8 cellular contexts compared by ENCODE assay signal in genomic region chr6:159252955-159253508, GRCh38.
DNase-seq lines count a peak whose midpoint lies in the region; ATAC-seq and TF ChIP-seq lines count a peak whose summit lies in the region.

No MANE protein-coding gene starts in this region.

- no peaks in the 10 kb centered on the region for H3K4me1 Mint-ChIP-seq in activated CD8-positive, alpha-beta T cell treated with anti-CD3 and anti-CD28 coated beads, Interleukin-2, amount 10 ng/mL, durations not matched to agents 7 days and 5 days (ENCODE audit: low read depth)

- 53% methylated on average over 10 of the region's 10 CpGs for WGBS in smooth muscle cell (ENCODE audit: low lambda C conversion rate)

- CTCF ChIA-PET in A673 (lab: Charles Lee): interaction anchor here (0.6 to 1.2 kb wide), 8 partner anchors 9 to 562 kb away, joined by 3 to 6 read pairs (median 4); no protein-coding TSS in a partner anchor
- CTCF ChIA-PET in activated CD8-positive, alpha-beta T cell treated with anti-CD3 and anti-CD28 coated beads, Interleukin-2, amount 10 ng/mL, durations not matched to agents 7 days and 5 days (lab: Charles Lee): interaction anchor here (0.6 to 1.7 kb wide), 29 partner anchors 8 to 593 kb away, joined by 3 to 9 read pairs (median 4); no protein-coding TSS in a partner anchor

- H3K4me1 ChIP-seq in A673 (ENCODE audit: insufficient read depth, low read length, poor library complexity, severe bottlenecking): peaks cover 5% of the 10 kb centered on the region
- H3K4me1 ChIP-seq in smooth muscle cell (ENCODE audit: low read depth): no peaks in the 10 kb centered on the region

- ATAC-seq in HG02870 (IDR thresholded peaks at IDR 0.05; ENCODE audit: unreplicated experiment): peak; percentile 79
- peak; percentile 61 for ATAC-seq in activated CD8-positive, alpha-beta T cell treated with anti-CD3 and anti-CD28 coated beads, Interleukin-2, amount 10 ng/mL, durations not matched to agents 7 days and 5 days

- H3K4me3 ChIP-seq in A673 (ENCODE audit: low read depth, low read length, poor library complexity, severe bottlenecking) (peak overlapping the region; percentile 17), smooth muscle cell (no peak overlapping the region)

- DNase-seq in A673 (ENCODE audit: low spot score): peak; percentile 79
- peak; percentile 8 for DNase-seq in NCI-H2029 treated with DMSO at 0.1 percent for 48 hours (lab: John Stamatoyannopoulos, UW)
- DNase-seq in activated CD8-positive, alpha-beta T cell treated with anti-CD3 and anti-CD28 coated beads, Interleukin-2, amount 10 ng/mL, durations not matched to agents 7 days and 5 days: peak; percentile 24
- peak; percentile 13 for DNase-seq in hepatic stellate cell (ENCODE audit: low spot score)
- no peak for DNase-seq in smooth muscle cell (lab: John Stamatoyannopoulos, UW; ENCODE audit: unreplicated experiment)
- no peak for DNase-seq in NCI-H1048 (lab: John Stamatoyannopoulos, UW)

- POLR2A ChIA-PET in A673 (lab: Charles Lee; ENCODE audit: low non-redundant PET): no interaction called here
- POLR2A ChIA-PET in activated CD8-positive, alpha-beta T cell treated with anti-CD3 and anti-CD28 coated beads, Interleukin-2, amount 10 ng/mL, durations not matched to agents 7 days and 5 days (lab: Charles Lee): interaction anchor here (0.5 kb wide), 1 partner anchor 49 kb away, joined by 3 read pairs; no protein-coding TSS in a partner anchor

- intact Hi-C loops in A673 (cut with micrococcal nuclease; ENCODE audit: unreplicated experiment): no loop called here

- H3K27ac ChIP-seq in A673 (ENCODE audit: low read depth, low read length, poor library complexity, severe bottlenecking): no peak overlapping the region
- no peak overlapping the region for H3K27ac ChIP-seq in smooth muscle cell (ENCODE audit: low read depth)

- peaks cover 6% of the 10 kb centered on the region for H3K27me3 Mint-ChIP-seq in activated CD8-positive, alpha-beta T cell treated with anti-CD3 and anti-CD28 coated beads, Interleukin-2, amount 10 ng/mL, durations not matched to agents 7 days and 5 days (ENCODE audit: low read depth)

- H3K9ac ChIP-seq in smooth muscle cell (ENCODE audit: low read depth): no peak overlapping the region

- H3K4me3 Mint-ChIP-seq in activated CD8-positive, alpha-beta T cell treated with anti-CD3 and anti-CD28 coated beads, Interleukin-2, amount 10 ng/mL, durations not matched to agents 7 days and 5 days: no peak overlapping the region

- no peak overlapping the region for H3K27ac Mint-ChIP-seq in activated CD8-positive, alpha-beta T cell treated with anti-CD3 and anti-CD28 coated beads, Interleukin-2, amount 10 ng/mL, durations not matched to agents 7 days and 5 days

- no peaks in the 10 kb centered on the region for H3K36me3 ChIP-seq in A673 (ENCODE audit: insufficient read depth, low read length, poor library complexity, severe bottlenecking)
- no peaks in the 10 kb centered on the region for H3K36me3 ChIP-seq in smooth muscle cell (ENCODE audit: low read depth)

- H3K27me3 ChIP-seq in A673 (replicated peaks; ENCODE audit: insufficient read depth, low read depth, low read length, poor library complexity) (no peaks in the 10 kb centered on the region), smooth muscle cell (ENCODE audit: low read depth) (no peaks in the 10 kb centered on the region)

- TF ChIP-seq CTCF in A673 (conservative IDR thresholded peaks at IDR 0.05; ENCODE audit: low read depth, low read length): peak; percentile 79
- TF ChIP-seq CTCF in GM12872 (IDR thresholded peaks at IDR 0.05; ENCODE audit: insufficient read depth, low read depth, low read length): peak; percentile 70
- TF ChIP-seq CTCF in smooth muscle cell (IDR thresholded peaks at IDR 0.05; ENCODE audit: borderline replicate concordance, insufficient read depth, poor library complexity, severe bottlenecking): peak; percentile 52

- no peak overlapping the region for H2AFZ ChIP-seq in smooth muscle cell (ENCODE audit: low read depth)

- no peaks in the 10 kb centered on the region for H3K79me2 ChIP-seq in smooth muscle cell (ENCODE audit: low read depth)

- no peaks in the 10 kb centered on the region for H3F3A ChIP-seq in smooth muscle cell (ENCODE audit: low read depth)

- BruUV-seq in A673 (replicated peaks; lab: Mats Ljungman, UMichigan): no TSS peak

- H3K4me2 ChIP-seq in smooth muscle cell: no peak overlapping the region

- H3K9me3 Mint-ChIP-seq in activated CD8-positive, alpha-beta T cell treated with anti-CD3 and anti-CD28 coated beads, Interleukin-2, amount 10 ng/mL, durations not matched to agents 7 days and 5 days (ENCODE audit: insufficient read depth): no peaks in the 10 kb centered on the region

- no peaks in the 10 kb centered on the region for H4K20me1 ChIP-seq in smooth muscle cell (ENCODE audit: low read depth)

- H3K9me3 ChIP-seq in A673 (ENCODE audit: low read depth, low read length, poor library complexity, severe bottlenecking): no peaks in the 10 kb centered on the region
- no peaks in the 10 kb centered on the region for H3K9me3 ChIP-seq in smooth muscle cell (replicated peaks; ENCODE audit: low read depth)

- H3K36me3 Mint-ChIP-seq in activated CD8-positive, alpha-beta T cell treated with anti-CD3 and anti-CD28 coated beads, Interleukin-2, amount 10 ng/mL, durations not matched to agents 7 days and 5 days (ENCODE audit: low read depth): no peaks in the 10 kb centered on the region

Comparison
In these comparisons a context has a peak if more than half of its experiments do, and no peak if none do; other contexts are left out.
1. DNase-seq: peak in A673 (single experiment), NCI-H2029 treated with DMSO at 0.1 percent for 48 hours (single experiment), activated CD8-positive, alpha-beta T cell treated with anti-CD3 and anti-CD28 coated beads, Interleukin-2, amount 10 ng/mL, durations not matched to agents 7 days and 5 days (single experiment) and hepatic stellate cell (single experiment); none in smooth muscle cell (single experiment) and NCI-H1048 (single experiment).
2. Peak in every context shown above with its lines, with median percentiles within 50 percentile points of each other: CTCF ChIP-seq.